Comparison of ENCODE assay signal across 15 cellular contexts in genomic region chr1:23366146-23366545, GRCh38. TPM values are rescaled to one million over a fixed set of nuclear protein-coding genes. Genes with fewer than 3 reads are reported as not detected.
DNase-seq lines count a peak whose midpoint lies in the region; ATAC-seq and TF ChIP-seq lines count a peak whose summit lies in the region.
"Had no signal": no experiment of that assay in that cellular context is flagged by ENCODE, and none has a peak within 500 bp of the region (broad histone marks: within the 10 kb centered on the region; RNA-seq: fewer than 3 reads in every experiment).

No MANE protein-coding gene starts in this region.

- CTCF ChIA-PET in activated CD8-positive, alpha-beta memory T cell treated with anti-CD3 and anti-CD28 coated beads, Interleukin-2, amount 10 ng/mL, durations not matched to agents 7 days and 5 days (lab: Charles Lee) = interaction anchor here (1.2 to 1.6 kb wide), 3 partner anchors 15 to 21 kb away, joined by 3 to 5 read pairs (median 4); partner anchors contain the start of gene HNRNPR

- H3K4me2 ChIP-seq in skeletal muscle satellite cell (ENCODE audit: low read length) = peak overlapping the region; percentile 96
- H3K4me2 ChIP-seq: A549 had no signal

- H3K9ac ChIP-seq in skeletal muscle satellite cell (ENCODE audit: low read depth, low read length) = no peak overlapping the region

- H3K9me3 Mint-ChIP-seq in activated CD8-positive, alpha-beta memory T cell treated with anti-CD3 and anti-CD28 coated beads, Interleukin-2, amount 10 ng/mL, durations not matched to agents 7 days and 5 days (ENCODE audit: low read depth) = peaks cover 26% of the 10 kb centered on the region

- H3K27me3 Mint-ChIP-seq in activated CD8-positive, alpha-beta memory T cell treated with anti-CD3 and anti-CD28 coated beads, Interleukin-2, amount 10 ng/mL, durations not matched to agents 7 days and 5 days = no peaks in the 10 kb centered on the region
- H3K27me3 Mint-ChIP-seq: activated naive CD8-positive, alpha-beta T cell treated with anti-CD3 and anti-CD28 coated beads, Interleukin-2, amount 10 ng/mL, durations not matched to agents 7 days and 5 days had no signal

- H3K27me3 ChIP-seq in esophagus (ENCODE audit: control insufficient read depth in 1 of 2, insufficient read depth in 2 of 2, low read length in 2 of 2) = no peaks in the 10 kb centered on the region
- H3K27me3 ChIP-seq in skeletal muscle satellite cell (ENCODE audit: control insufficient read depth, insufficient read depth, low read length) = no peaks in the 10 kb centered on the region

- DNase-seq in activated CD8-positive, alpha-beta memory T cell treated with anti-CD3 and anti-CD28 coated beads, Interleukin-2, amount 10 ng/mL, durations not matched to agents 7 days and 5 days = no peak
- no peak for DNase-seq in activated CD8-positive, alpha-beta memory T cell treated with anti-CD3 and anti-CD28 coated beads for 24 hours
- no peak for DNase-seq in stimulated activated CD4-positive, alpha-beta T cell treated with anti-CD3 and anti-CD28 coated beads, Interleukin-2, amount 100 ng/mL, for 24 hours
- no peak for DNase-seq in stimulated activated CD4-positive, alpha-beta T cell treated with anti-CD3 and anti-CD28 coated beads, Interleukin-4, amount 100 ng/mL, for 24 hours
- DNase-seq: activated naive CD8-positive, alpha-beta T cell treated with anti-CD3 and anti-CD28 coated beads, Interleukin-2, amount 10 ng/mL, durations not matched to agents 7 days and 5 days; islet precursor cell; Karpas-422; midbrain; NCI-H446; WERI-Rb-1 had no signal

- peak overlapping the region; percentile 91 for H3K27ac ChIP-seq in VCaP
- peak overlapping the region; percentile 64 to 72 for H3K27ac ChIP-seq in esophagus (ENCODE audit: low read depth in 2 of 2, low read length in 1 of 2)
- H3K27ac ChIP-seq: A549, WERI-Rb-1 had no signal

- H3K4me3 Mint-ChIP-seq in activated CD8-positive, alpha-beta memory T cell treated with anti-CD3 and anti-CD28 coated beads, Interleukin-2, amount 10 ng/mL, durations not matched to agents 7 days and 5 days = peak overlapping the region; percentile 6

- no peak overlapping the region for H3K27ac Mint-ChIP-seq in activated CD8-positive, alpha-beta memory T cell treated with anti-CD3 and anti-CD28 coated beads, Interleukin-2, amount 10 ng/mL, durations not matched to agents 7 days and 5 days
- H3K27ac Mint-ChIP-seq: activated naive CD8-positive, alpha-beta T cell treated with anti-CD3 and anti-CD28 coated beads, Interleukin-2, amount 10 ng/mL, durations not matched to agents 7 days and 5 days had no signal

- peaks cover 4 to 20% of the 10 kb centered on the region in 2 donors for H3K9me3 ChIP-seq in esophagus (ENCODE audit: control insufficient read depth in 2 of 2, insufficient read depth in 1 of 2, low read depth in 1 of 2, low read length in 1 of 2)
- peaks cover 23% of the 10 kb centered on the region for H3K9me3 ChIP-seq in skeletal muscle satellite cell (replicated peaks; ENCODE audit: low read length)

- H3K4me3 ChIP-seq in esophagus (ENCODE audit: low read depth in 1 of 2, low read length in 2 of 2) = peak overlapping the region in 1 of 2 donors; percentile 95
- H3K4me3 ChIP-seq in skeletal muscle satellite cell (ENCODE audit: low read length) = no peak overlapping the region
- H3K4me3 ChIP-seq: A549 had no signal

- H3K36me3 ChIP-seq in esophagus (ENCODE audit: control insufficient read depth in 2 of 2, insufficient read depth in 2 of 2, low read length in 1 of 2) = peaks cover 20 to 21% of the 10 kb centered on the region in 2 donors
- peaks cover 38% of the 10 kb centered on the region for H3K36me3 ChIP-seq in skeletal muscle satellite cell (ENCODE audit: insufficient read depth, low read length)

- no peak for ATAC-seq in activated CD8-positive, alpha-beta memory T cell treated with anti-CD3 and anti-CD28 coated beads, Interleukin-2, amount 10 ng/mL, durations not matched to agents 7 days and 5 days
- ATAC-seq in HG03108 (IDR thresholded peaks at IDR 0.05; ENCODE audit: unreplicated experiment) = no peak
- ATAC-seq: A549 had no signal

- WGBS in esophagus, 2 donors = 52 to 54% methylated on average over 2 of the region's 2 CpGs

- peaks cover 59% of the 10 kb centered on the region for H3K36me3 Mint-ChIP-seq in activated CD8-positive, alpha-beta memory T cell treated with anti-CD3 and anti-CD28 coated beads, Interleukin-2, amount 10 ng/mL, durations not matched to agents 7 days and 5 days

- H3K4me1 ChIP-seq in esophagus (ENCODE audit: control insufficient read depth in 2 of 2, insufficient read depth in 2 of 2, low read length in 1 of 2) = peaks cover 5 to 6% of the 10 kb centered on the region in 2 donors
- H3K4me1 ChIP-seq in skeletal muscle satellite cell (ENCODE audit: control insufficient read depth, insufficient read depth, low read length) = peaks cover 26% of the 10 kb centered on the region

- H3K4me1 Mint-ChIP-seq in activated CD8-positive, alpha-beta memory T cell treated with anti-CD3 and anti-CD28 coated beads, Interleukin-2, amount 10 ng/mL, durations not matched to agents 7 days and 5 days = peaks cover 30% of the 10 kb centered on the region

- TF ChIP-seq CTCF in VCaP (conservative IDR thresholded peaks at IDR 0.05) = no peak

RNA-seq across cellular contexts. Expression of gene ZNF436, which starts 3.5 kb away (rescaled TPM):
- total RNA-seq in activated CD8-positive, alpha-beta memory T cell treated with anti-CD3 and anti-CD28 coated beads, Interleukin-2, amount 10 ng/mL, durations not matched to agents 7 days and 5 days = 1 to 10 TPM; 5.3 to 6.6 TPM
- polyA plus RNA-seq in esophagus = 1 to 10 TPM; 6.2 to 9.6 TPM
- total RNA-seq in skeletal muscle satellite cell (2012; rRNA removed) = 10.6 and 12.0 TPM in 2 replicates

RNA-seq across cellular contexts. Expression of gene HNRNPR, which starts 22.1 kb away (rescaled TPM):
- total RNA-seq in activated CD8-positive, alpha-beta memory T cell treated with anti-CD3 and anti-CD28 coated beads, Interleukin-2, amount 10 ng/mL, durations not matched to agents 7 days and 5 days = 100 to 1,000 TPM; 220 to 222 TPM
- 10 to 100 TPM; 46.5 to 62.3 TPM for polyA plus RNA-seq in esophagus
- 47.4 and 60.6 TPM in 2 replicates for total RNA-seq in skeletal muscle satellite cell (2012; rRNA removed)

RNA-seq across cellular contexts. Expression of gene TCEA3, which starts 58.4 kb away (rescaled TPM):
- total RNA-seq in activated CD8-positive, alpha-beta memory T cell treated with anti-CD3 and anti-CD28 coated beads, Interleukin-2, amount 10 ng/mL, durations not matched to agents 7 days and 5 days = 1 to 10 TPM in 1 of 2 experiments, under 1 TPM in 1; 0.26 to 1.3 TPM
- 10 to 100 TPM; 22.0 to 37.7 TPM for polyA plus RNA-seq in esophagus
- total RNA-seq in skeletal muscle satellite cell (2012; rRNA removed) = 2.0 and 2.2 TPM in 2 replicates
